In the genomic region with DNA sequence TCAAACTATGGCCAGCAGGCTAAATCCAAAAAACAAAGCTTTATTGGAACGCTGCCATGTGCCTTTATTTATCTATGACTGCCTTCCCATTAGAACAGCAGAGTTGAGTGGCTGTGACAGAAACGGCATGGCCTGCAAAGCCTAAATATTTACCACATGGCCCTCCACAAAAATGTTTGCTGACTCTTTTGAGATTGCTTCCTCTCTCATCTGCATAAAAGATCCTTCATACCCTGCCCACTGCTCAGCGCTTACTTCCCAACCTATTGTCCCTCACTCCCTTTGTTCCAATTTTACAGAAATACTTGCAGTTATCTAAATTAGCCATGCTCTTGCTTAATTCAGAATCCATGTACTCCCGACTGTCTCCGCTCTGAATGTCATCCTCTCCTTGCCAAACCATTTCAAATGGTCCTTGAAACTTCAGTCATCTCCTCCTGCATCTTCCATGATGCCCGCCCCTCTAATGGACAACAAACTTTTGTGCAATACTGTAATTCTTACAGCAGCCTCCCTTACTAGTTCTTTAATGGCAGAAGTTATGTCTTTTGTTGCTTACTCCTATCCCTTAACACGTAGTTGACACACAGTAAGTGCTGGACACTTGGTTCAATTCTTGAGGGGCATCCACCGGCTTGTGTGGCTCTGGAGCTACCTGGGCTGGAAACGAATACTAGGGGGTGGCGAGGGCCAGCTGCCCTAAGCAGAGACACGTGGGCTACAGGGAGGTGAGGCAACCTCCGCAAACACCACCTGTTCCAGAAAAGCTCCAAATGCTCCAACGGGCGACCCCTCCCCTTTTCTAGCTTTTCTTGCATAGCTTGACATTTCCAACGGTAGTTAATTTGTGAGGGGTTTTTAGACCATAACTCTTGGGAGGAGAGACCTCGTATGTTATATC, we compare ENCODE assay signal across 8 cellular contexts. TPM values are rescaled to one million over a fixed set of nuclear protein-coding genes. Genes with fewer than 3 reads are reported as not detected.
DNase-seq lines count a peak whose midpoint lies in the region; ATAC-seq and TF ChIP-seq lines count a peak whose summit lies in the region.

No MANE protein-coding gene starts in this region.

- intact Hi-C loops in ascending aorta (cut with DNase I) (loop anchor here (10.0 kb wide), 1 partner anchor 240 kb away; the partner anchor contains the start of gene KMT2C), right lobe of liver (cut with DNase I) (no loop called here), transverse colon (cut with DNase I; ENCODE audit: low total_unique reads) (no loop called here)

- H3K4me1 ChIP-seq in BLaER1 treated with 17β-estradiol and CSF1 and Interleukin-3, amounts not matched to agents 10 nM and 100 nM = peaks cover 10 to 21% (median 19%) of the 10 kb centered on the region in 10 experiments
- peaks cover 0 to 7% of the 10 kb centered on the region in 2 donors for H3K4me1 ChIP-seq in ascending aorta
- H3K4me1 ChIP-seq in right lobe of liver = peaks cover 0 to 6% (median 0%) of the 10 kb centered on the region in 4 donors
- H3K4me1 ChIP-seq in transverse colon = peaks cover 0 to 14% (median 8%) of the 10 kb centered on the region in 4 donors

- peak overlapping the region in 10 of 11 experiments; percentile 84 to 93 (median 90); a peak in 20 of 22 replicates for H3K27ac ChIP-seq in BLaER1 treated with 17β-estradiol and CSF1 and Interleukin-3, amounts not matched to agents 10 nM and 100 nM
- H3K27ac ChIP-seq in ascending aorta (no peak overlapping the region), right lobe of liver (no peak overlapping the region), transverse colon (peak overlapping the region in 1 of 4 donors; percentile 86)

- peak; percentile 88 for DNase-seq in NCI-H82 (lab: John Stamatoyannopoulos, UW)
- DNase-seq in ascending aorta (ENCODE audit: low spot score in 2 of 2) = no peak
- DNase-seq in right lobe of liver = peak in 1 of 3 donors; percentile 38
- DNase-seq in transverse colon = no peak
- no peak for DNase-seq in mesenteric fat pad (ENCODE audit: low spot score)

- in situ Hi-C loops in transverse colon (cut with MboI; ENCODE audit: low pct_ligation_motif_present in 1 of 4, low pct_unique_long_range_greater_than_20kb in 1 of 4, low sequenced_read_pairs in 3 of 4) = loop anchor here in 2 of 4 donors (25.0 kb wide), 2 partner anchors 213 to 338 kb away; no protein-coding TSS in a partner anchor

- no peaks in the 10 kb centered on the region; a peak in 1 of 22 replicates for H3K9me3 ChIP-seq in BLaER1 treated with 17β-estradiol and CSF1 and Interleukin-3, amounts not matched to agents 10 nM and 100 nM (replicated peaks in 1 of 11)
- H3K9me3 ChIP-seq in ascending aorta (no peaks in the 10 kb centered on the region), right lobe of liver (no peaks in the 10 kb centered on the region), transverse colon (no peaks in the 10 kb centered on the region)

- peak overlapping the region; percentile 85 to 98 (median 88) for H3K4me3 ChIP-seq in BLaER1 treated with 17β-estradiol and CSF1 and Interleukin-3, amounts not matched to agents 10 nM and 100 nM
- H3K4me3 ChIP-seq in ascending aorta = peak overlapping the region; percentile 83 to 89
- H3K4me3 ChIP-seq in right lobe of liver = peak overlapping the region; percentile 63 to 71 (median 71)
- H3K4me3 ChIP-seq in transverse colon = peak overlapping the region in 3 of 4 donors; percentile 61 to 75 (median 62)

- H4K20me1 ChIP-seq in BLaER1 treated with 17β-estradiol and CSF1 and Interleukin-3, amounts not matched to agents 10 nM and 100 nM = peaks cover 0 to 37% (median 18%) of the 10 kb centered on the region in 11 experiments; a peak in 9 of 22 replicates

- H3K9ac ChIP-seq in BLaER1 treated with 17β-estradiol and CSF1 and Interleukin-3, amounts not matched to agents 10 nM and 100 nM = peak overlapping the region; percentile 82 to 96 (median 90)

- TF ChIP-seq POLR2A in right lobe of liver (IDR thresholded peaks at IDR 0.05) (no peak), transverse colon (IDR thresholded peaks at IDR 0.05) (no peak)

- peak overlapping the region; percentile 77 to 97 (median 93) for H3K4me2 ChIP-seq in BLaER1 treated with 17β-estradiol and CSF1 and Interleukin-3, amounts not matched to agents 10 nM and 100 nM

- no peaks in the 10 kb centered on the region for H3K27me3 ChIP-seq in BLaER1 treated with 17β-estradiol and CSF1 and Interleukin-3, amounts not matched to agents 10 nM and 100 nM
- H3K27me3 ChIP-seq in ascending aorta (no peaks in the 10 kb centered on the region), right lobe of liver (no peaks in the 10 kb centered on the region), transverse colon (no peaks in the 10 kb centered on the region)

- WGBS in right lobe of liver (ENCODE audit: insufficient coverage, low coverage, low lambda C conversion rate, missing lambda C conversion rate) = 17% methylated on average over 15 of the region's 16 CpGs
- WGBS in transverse colon (ENCODE audit: low coverage in 1 of 2), 2 donors = 10 to 29% methylated on average over 6 to 16 of the region's 16 CpGs

- H3K36me3 ChIP-seq in BLaER1 treated with 17β-estradiol and CSF1 and Interleukin-3, amounts not matched to agents 10 nM and 100 nM = peaks cover 0 to 43% (median 34%) of the 10 kb centered on the region in 11 experiments; a peak in 14 of 22 replicates
- H3K36me3 ChIP-seq in ascending aorta = no peaks in the 10 kb centered on the region
- H3K36me3 ChIP-seq in right lobe of liver = no peaks in the 10 kb centered on the region
- no peaks in the 10 kb centered on the region for H3K36me3 ChIP-seq in transverse colon

- ATAC-seq in GM18907 (IDR thresholded peaks at IDR 0.05; ENCODE audit: unreplicated experiment) (peak; percentile 42), HG03439 (IDR thresholded peaks at IDR 0.05; ENCODE audit: unreplicated experiment) (peak; percentile 27), right lobe of liver (no peak)

- TF ChIP-seq EP300 in transverse colon (IDR thresholded peaks at IDR 0.05; ENCODE audit: low read depth) = no peak

- TF ChIP-seq CTCF in ascending aorta (IDR thresholded peaks at IDR 0.05) (no peak), right lobe of liver (IDR thresholded peaks at IDR 0.05) (no peak), transverse colon (IDR thresholded peaks at IDR 0.05) (no peak)

RNA-seq across cellular contexts. Expression of gene XRCC2, which starts 0.8 kb away (rescaled TPM):
- total RNA-seq in ascending aorta (0.11 TPM), right lobe of liver (1 to 10 TPM in 2 of 6 experiments, under 1 TPM in 3, not detected in 1; 0.14 to 2.0 (median 0.20) TPM), transverse colon (10 to 100 TPM in 1 of 4 donors, under 1 TPM in 2, not detected in 1; 0.55 to 14.5 (median 0.79) TPM), mesenteric fat pad (0.29 TPM)

Comparison
In these comparisons a context has a peak if more than half of its experiments do, and no peak if none do; other contexts are left out.
1. H3K27ac ChIP-seq: peak in BLaER1 treated with 17β-estradiol and CSF1 and Interleukin-3, amounts not matched to agents 10 nM and 100 nM (10 of 11); none in ascending aorta (0 of 2) and right lobe of liver (0 of 3).
2. ATAC-seq: peak in GM18907 (single experiment) and HG03439 (single experiment); none in right lobe of liver (0 of 4).
3. Peak in every context shown above with its lines, with median percentiles within 50 percentile points of each other: H3K4me3 ChIP-seq.